ENCODE assay signal across 29 cellular contexts in the genomic region with DNA sequence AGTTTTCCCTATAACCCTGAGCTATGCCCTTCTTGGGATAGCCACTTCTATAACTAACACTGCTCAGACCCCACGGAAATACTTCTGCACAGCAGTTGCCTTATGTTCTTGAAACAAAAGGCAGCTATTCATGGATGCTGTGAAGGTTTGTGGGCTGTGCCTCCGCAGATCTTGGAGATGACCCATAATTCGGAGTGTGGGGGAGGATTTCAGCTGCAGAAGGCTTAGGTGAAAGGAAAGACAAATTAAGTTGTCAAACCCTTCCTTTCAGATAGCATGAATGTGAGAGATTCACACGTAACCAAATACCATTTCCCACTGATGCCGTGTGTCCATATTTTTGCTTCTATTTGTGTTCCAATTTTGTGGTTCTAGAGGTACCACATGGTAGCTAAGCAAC. TPM values are rescaled to one million over a fixed set of nuclear protein-coding genes. Genes with fewer than 3 reads are reported as not detected.
"Had no signal": no experiment of that assay in that cellular context is flagged by ENCODE, and none has a peak within 500 bp of the region (broad histone marks: within the 10 kb centered on the region; RNA-seq: fewer than 3 reads in every experiment).

No MANE protein-coding gene starts in this region.

- FAIRE-seq: TTC549 had no signal

- ATAC-seq: activated CD4-positive, alpha-beta T cell treated with anti-CD3 and anti-CD28 coated beads for 36 hours; activated CD4-positive, CD25-positive, alpha-beta regulatory T cell treated with anti-CD3 and anti-CD28 coated beads, Interleukin-2, amount 50 U/mL, for 24 hours; activated CD8-positive, alpha-beta memory T cell treated with anti-CD3 and anti-CD28 coated beads, Interleukin-2, amount 10 ng/mL, durations not matched to agents 7 days and 5 days; activated naive CD8-positive, alpha-beta T cell treated with anti-CD3 and anti-CD28 coated beads, Interleukin-2, amount 50 U/mL, for 24 hours; Right ventricle myocardium inferior; WTC11 had no signal

- H3K4me1 ChIP-seq: Peyer's patch had no signal

- DNase-seq: activated CD4-positive, alpha-beta memory T cell treated with anti-CD3 and anti-CD28 coated beads for 36 hours; activated CD4-positive, alpha-beta T cell treated with anti-CD3 and anti-CD28 coated beads for 36 hours; activated CD4-positive, alpha-beta T cell treated with anti-CD3 and anti-CD28 coated beads, Interleukin-2, amount 10 ng/mL, durations not matched to agents 7 days and 5 days; activated CD8-positive, alpha-beta memory T cell treated with anti-CD3 and anti-CD28 coated beads for 24 hours; activated CD8-positive, alpha-beta memory T cell treated with anti-CD3 and anti-CD28 coated beads, Interleukin-2, amount 10 ng/mL, durations not matched to agents 7 days and 5 days; activated CD8-positive, alpha-beta memory T cell treated with anti-CD3 and anti-CD28 coated beads, Interleukin-2, amount 50 U/mL, for 48 hours; activated effector memory CD4-positive, alpha-beta T cell treated with Interleukin-2 at 50 U/mL for 16 hours; activated naive CD4-positive, alpha-beta T cell treated with anti-CD3 and anti-CD28 coated beads, Interleukin-2, amount 10 ng/mL, durations not matched to agents 7 days and 5 days; activated naive CD8-positive, alpha-beta T cell treated with anti-CD3 and anti-CD28 coated beads, Interleukin-2, amount 50 U/mL, for 24 hours; activated T-cell treated with anti-CD3 and anti-CD28 coated beads, Interleukin-2, amount 50 U/mL, for 48 hours; amniotic stem cell; aorta; NCI-H1092 treated with DMSO at 0.1 percent for 48 hours; NCI-H1417; NCI-H146; NCI-H187 treated with DMSO at 0.1 percent for 48 hours; NCI-H2081 treated with DMSO at 0.1 percent for 48 hours; NCI-H226; NCI-H524 treated with DMSO at 0.1 percent for 48 hours; Peyer's patch had no signal

- H3K4me3 ChIP-seq: cardiac muscle cell, Peyer's patch, SK-N-MC had no signal

- H3K27ac ChIP-seq: cardiac muscle cell, Peyer's patch, RWPE1, SK-N-MC had no signal

- H3K36me3 ChIP-seq: cardiac muscle cell, Peyer's patch had no signal

- H3K27me3 ChIP-seq: cardiac muscle cell, Peyer's patch had no signal

- H3K9me3 ChIP-seq: Peyer's patch had no signal

RNA-seq across cellular contexts. Expression of gene NYX, which starts 38.1 kb away (rescaled TPM):
- total RNA-seq: activated CD4-positive, alpha-beta memory T cell treated with anti-CD3 and anti-CD28 coated beads for 36 hours; activated CD4-positive, alpha-beta T cell treated with anti-CD3 and anti-CD28 coated beads for 36 hours; activated CD4-positive, alpha-beta T cell treated with anti-CD3 and anti-CD28 coated beads, Interleukin-2, amount 10 ng/mL, durations not matched to agents 7 days and 5 days; activated CD8-positive, alpha-beta memory T cell treated with anti-CD3 and anti-CD28 coated beads, Interleukin-2, amount 10 ng/mL, durations not matched to agents 7 days and 5 days; aorta; M059J; NCI-H460; Peyer's patch; Right ventricle myocardium inferior had no signal
- polyA plus RNA-seq: aorta had no signal
